In the genomic region with DNA sequence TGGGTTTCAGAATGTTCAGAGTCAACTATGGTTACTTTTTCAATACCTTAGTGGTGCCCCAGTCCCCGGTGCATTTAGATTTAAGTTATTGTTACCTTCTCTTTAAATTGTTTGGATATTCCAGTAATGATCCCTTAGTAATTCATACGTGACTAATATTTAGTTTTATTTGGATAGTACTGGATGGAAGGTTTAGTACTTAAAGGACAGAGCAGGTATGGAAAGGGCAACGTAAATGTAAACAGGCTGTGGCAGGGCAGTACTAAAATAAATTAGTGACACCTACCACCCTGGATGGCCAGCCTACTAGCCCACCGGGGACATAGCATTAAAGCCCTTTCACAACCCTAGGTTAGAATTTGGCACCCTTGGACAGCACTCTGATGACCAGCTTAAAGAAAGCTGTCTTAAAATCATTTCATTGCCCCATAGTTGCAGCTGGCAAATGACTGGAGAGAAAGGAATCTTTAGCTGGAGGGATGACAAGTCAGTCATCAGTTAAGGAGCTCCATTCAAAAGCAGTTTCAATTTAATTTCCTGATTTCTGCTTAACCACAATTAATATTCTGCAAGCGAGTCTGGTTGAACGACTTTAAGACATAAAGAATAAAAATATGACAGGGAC, we compare ENCODE assay signal across 15 cellular contexts. TPM values are rescaled to one million over a fixed set of nuclear protein-coding genes. Genes with fewer than 3 reads are reported as not detected.
A peak's percentile ranks its signal among the peaks of the same experiment; 100 is the strongest.
DNase-seq lines count a peak whose midpoint lies in the region; ATAC-seq and TF ChIP-seq lines count a peak whose summit lies in the region.
"Had no signal": no experiment of that assay in that cellular context is flagged by ENCODE, and none has a peak within 500 bp of the region (broad histone marks: within the 10 kb centered on the region; RNA-seq: fewer than 3 reads in every experiment).

No MANE protein-coding gene starts in this region.

- H3K27ac Mint-ChIP-seq in neural progenitor cell (no peak overlapping the region), mesothelial cell of epicardium (no peak overlapping the region)
- H3K27ac Mint-ChIP-seq in CD8-positive, alpha-beta memory T cell, result no peak overlapping the region
- H3K27ac Mint-ChIP-seq: CD4-positive, CD25-positive, alpha-beta regulatory T cell had no signal

- H3K79me2 ChIP-seq in neural progenitor cell (ENCODE audit: low read depth), result no peaks in the 10 kb centered on the region

- peak; percentile 7 for DNase-seq in Daoy (ENCODE audit: low read depth)
- peak; percentile 31 for DNase-seq in RKO (ENCODE audit: low spot score)
- no peak for DNase-seq in neural progenitor cell (ENCODE audit: low spot score)
- DNase-seq in left ventricle myocardium inferior, result no peak
- DNase-seq in mesothelial cell of epicardium (ENCODE audit: low spot score in 2 of 2, unreplicated experiment in 2 of 2), result no peak
- DNase-seq in CD8-positive, alpha-beta memory T cell, result no peak
- DNase-seq: CD4-positive, CD25-positive, alpha-beta regulatory T cell; mucosa of descending colon; NCI-H446 treated with DMSO at 0.1 percent for 48 hours; right cardiac atrium; stomach had no signal

- H3K4me1 Mint-ChIP-seq in neural progenitor cell (peaks cover 21% of the 10 kb centered on the region), mesothelial cell of epicardium (no peaks in the 10 kb centered on the region)
- no peaks in the 10 kb centered on the region for H3K4me1 Mint-ChIP-seq in CD8-positive, alpha-beta memory T cell
- H3K4me1 Mint-ChIP-seq: CD4-positive, CD25-positive, alpha-beta regulatory T cell had no signal

- ATAC-seq in GM18873 (IDR thresholded peaks at IDR 0.05; ENCODE audit: low FRiP score, unreplicated experiment), result no peak
- ATAC-seq: mucosa of descending colon, Right ventricle myocardium inferior had no signal

- H4K20me1 ChIP-seq in neural progenitor cell (ENCODE audit: low read depth), result no peaks in the 10 kb centered on the region

- CTCF ChIA-PET in CD8-positive, alpha-beta memory T cell (lab: Charles Lee), result no interaction called here

- H3K9ac ChIP-seq in neural progenitor cell, result no peak overlapping the region

- H3K9me3 Mint-ChIP-seq in neural progenitor cell (no peaks in the 10 kb centered on the region), mesothelial cell of epicardium (peaks cover 5% of the 10 kb centered on the region)
- H3K9me3 Mint-ChIP-seq in CD8-positive, alpha-beta memory T cell, result no peaks in the 10 kb centered on the region
- H3K9me3 Mint-ChIP-seq: CD4-positive, CD25-positive, alpha-beta regulatory T cell had no signal

- H3K4me3 ChIP-seq in ectodermal cell (ENCODE audit: insufficient read depth, low read depth, low read length), result no peak overlapping the region
- no peak overlapping the region for H3K4me3 ChIP-seq in neural progenitor cell
- H3K4me3 ChIP-seq in left ventricle myocardium inferior, result no peak overlapping the region
- H3K4me3 ChIP-seq in CD8-positive, alpha-beta memory T cell (ENCODE audit: low read length), result no peak overlapping the region
- H3K4me3 ChIP-seq: mucosa of descending colon, stomach had no signal

- 92 to 100% methylated on average over 3 to 6 of the region's 6 CpGs for WGBS in ectodermal cell, 2 experiments

- H3K36me3 Mint-ChIP-seq in neural progenitor cell, result peaks cover 2% of the 10 kb centered on the region
- H3K36me3 Mint-ChIP-seq in mesothelial cell of epicardium, result no peaks in the 10 kb centered on the region
- no peaks in the 10 kb centered on the region for H3K36me3 Mint-ChIP-seq in CD8-positive, alpha-beta memory T cell
- H3K36me3 Mint-ChIP-seq: CD4-positive, CD25-positive, alpha-beta regulatory T cell had no signal

- intact Hi-C loops in left ventricle myocardium inferior (cut with micrococcal nuclease), result no loop called here

- TF ChIP-seq CTCF in neural progenitor cell (IDR thresholded peaks at IDR 0.05) (no peak), left ventricle myocardium inferior (IDR thresholded peaks at IDR 0.05; ENCODE audit: borderline replicate concordance) (no peak), mesothelial cell of epicardium (IDR thresholded peaks at IDR 0.05; ENCODE audit: unreplicated experiment) (no peak)

- H3F3A ChIP-seq in neural progenitor cell (ENCODE audit: low read depth), result peaks cover 37% of the 10 kb centered on the region

- H3K4me3 Mint-ChIP-seq in neural progenitor cell (no peak overlapping the region), mesothelial cell of epicardium (no peak overlapping the region)
- no peak overlapping the region for H3K4me3 Mint-ChIP-seq in CD8-positive, alpha-beta memory T cell
- H3K4me3 Mint-ChIP-seq: CD4-positive, CD25-positive, alpha-beta regulatory T cell had no signal

- no peaks in the 10 kb centered on the region for H3K27me3 Mint-ChIP-seq in neural progenitor cell (ENCODE audit: insufficient read depth, low read depth)
- H3K27me3 Mint-ChIP-seq in mesothelial cell of epicardium (ENCODE audit: low read depth), result no peaks in the 10 kb centered on the region
- H3K27me3 Mint-ChIP-seq in CD8-positive, alpha-beta memory T cell, result peaks cover 4 to 8% of the 10 kb centered on the region in 2 donors
- H3K27me3 Mint-ChIP-seq: CD4-positive, CD25-positive, alpha-beta regulatory T cell had no signal

- H2AFZ ChIP-seq in neural progenitor cell (replicated peaks), result no peak overlapping the region

- H3K27ac ChIP-seq in ectodermal cell (ENCODE audit: insufficient read depth, low read depth, low read length, poor library complexity, severe bottlenecking) (peak overlapping the region; percentile 3), neural progenitor cell (peak overlapping the region; percentile 23), left ventricle myocardium inferior (replicated peaks) (no peak overlapping the region)
- no peak overlapping the region for H3K27ac ChIP-seq in CD8-positive, alpha-beta memory T cell (ENCODE audit: low read depth, low read length)
- H3K27ac ChIP-seq: HL-60, stomach had no signal

- no peaks in the 10 kb centered on the region for H3K27me3 ChIP-seq in ectodermal cell (ENCODE audit: control insufficient read depth, insufficient read depth, low read length, poor library complexity, severe bottlenecking)
- no peaks in the 10 kb centered on the region for H3K27me3 ChIP-seq in neural progenitor cell
- no peaks in the 10 kb centered on the region for H3K27me3 ChIP-seq in left ventricle myocardium inferior (ENCODE audit: low read depth)
- no peaks in the 10 kb centered on the region for H3K27me3 ChIP-seq in CD8-positive, alpha-beta memory T cell (ENCODE audit: insufficient read depth, low read length, poor library complexity, severe bottlenecking)

- H3K4me1 ChIP-seq in ectodermal cell (ENCODE audit: control insufficient read depth, insufficient read depth, low read length), result peaks cover 3% of the 10 kb centered on the region
- peaks cover 35% of the 10 kb centered on the region for H3K4me1 ChIP-seq in neural progenitor cell
- no peaks in the 10 kb centered on the region for H3K4me1 ChIP-seq in left ventricle myocardium inferior
- H3K4me1 ChIP-seq in CD8-positive, alpha-beta memory T cell (ENCODE audit: insufficient read depth, low read length), result no peaks in the 10 kb centered on the region
- H3K4me1 ChIP-seq: stomach had no signal

- peak overlapping the region; percentile 16 for H3K4me2 ChIP-seq in neural progenitor cell

- POLR2A ChIA-PET in CD8-positive, alpha-beta memory T cell (lab: Charles Lee), result no interaction called here

- H3K36me3 ChIP-seq in ectodermal cell (ENCODE audit: control insufficient read depth, insufficient read depth, low read length) (no peaks in the 10 kb centered on the region), neural progenitor cell (peaks cover 7% of the 10 kb centered on the region), left ventricle myocardium inferior (no peaks in the 10 kb centered on the region)
- no peaks in the 10 kb centered on the region for H3K36me3 ChIP-seq in CD8-positive, alpha-beta memory T cell (ENCODE audit: insufficient read depth, low read length)
- H3K36me3 ChIP-seq: stomach had no signal

- H3K9me3 ChIP-seq in ectodermal cell (ENCODE audit: control insufficient read depth, low read length) (no peaks in the 10 kb centered on the region), neural progenitor cell (ENCODE audit: low read depth) (no peaks in the 10 kb centered on the region), left ventricle myocardium inferior (replicated peaks) (no peaks in the 10 kb centered on the region)
- no peaks in the 10 kb centered on the region for H3K9me3 ChIP-seq in CD8-positive, alpha-beta memory T cell (ENCODE audit: low read length)
- H3K9me3 ChIP-seq: mucosa of descending colon, stomach had no signal

RNA-seq across cellular contexts. Expression of a gene that starts 16.4 kb away (rescaled TPM):
- total RNA-seq in Daoy (2014; rRNA removed; shearing (Covaris generic)), result 2.7 TPM in 1 of 2 replicates, not detected in the other
- 91.7 TPM for polyA plus RNA-seq in ectodermal cell (2013, experiment 1 of 4)
- polyA plus RNA-seq in ectodermal cell (2013, experiment 2 of 4), result 96.7 TPM
- 98.3 TPM for polyA plus RNA-seq in ectodermal cell (2013, experiment 3 of 4)
- 123 TPM for polyA plus RNA-seq in ectodermal cell (2013, experiment 4 of 4)
- total RNA-seq in neural progenitor cell (ENCODE audit: low replicate concordance) (106 and 107 TPM in 2 replicates), left ventricle myocardium inferior (7.0 TPM), mesothelial cell of epicardium (0.11 to 0.58 TPM (median 0.33 TPM) in 3 replicates)
- not detected for total RNA-seq in CD8-positive, alpha-beta memory T cell
- not detected for polyA plus RNA-seq in CD8-positive, alpha-beta memory T cell
- total RNA-seq: CD4-positive, CD25-positive, alpha-beta regulatory T cell had no signal
- polyA plus RNA-seq: CD4-positive, CD25-positive, alpha-beta regulatory T cell had no signal

RNA-seq across cellular contexts. Expression of a gene that starts 39.0 kb away (rescaled TPM):
- 0.92 and 0.97 TPM in 2 replicates for total RNA-seq in Daoy (2014; rRNA removed; shearing (Covaris generic))
- 2.5 TPM for polyA plus RNA-seq in ectodermal cell (2013, experiment 1 of 4)
- polyA plus RNA-seq in ectodermal cell (2013, experiment 2 of 4), result 3.3 TPM
- 2.0 TPM for polyA plus RNA-seq in ectodermal cell (2013, experiment 3 of 4)
- polyA plus RNA-seq in ectodermal cell (2013, experiment 4 of 4), result 1.9 TPM
- total RNA-seq in neural progenitor cell (ENCODE audit: low replicate concordance) (2.2 and 2.4 TPM in 2 replicates), left ventricle myocardium inferior (29.3 TPM), mesothelial cell of epicardium (1.6 to 1.9 TPM (median 1.9 TPM) in 3 replicates)
- under 1 TPM; 0.35 to 0.44 TPM for total RNA-seq in CD8-positive, alpha-beta memory T cell
- polyA plus RNA-seq in CD8-positive, alpha-beta memory T cell, result 0.22 TPM

Comparison
In these comparisons a context has a peak if more than half of its experiments do, and no peak if none do; other contexts are left out.
1. DNase-seq: peak in Daoy (single experiment) and RKO (single experiment); none in neural progenitor cell (single experiment), left ventricle myocardium inferior (single experiment), mesothelial cell of epicardium (0 of 2) and CD8-positive, alpha-beta memory T cell (0 of 5).
2. H3K27ac ChIP-seq: peak in ectodermal cell (single experiment) and neural progenitor cell (single experiment); none in left ventricle myocardium inferior (single experiment) and CD8-positive, alpha-beta memory T cell (single experiment).
3. RNA of a gene that starts 16.4 kb away (total RNA-seq): 106 to 107 TPM in neural progenitor cell; 7.0 TPM in left ventricle myocardium inferior (single experiment), 2.7 TPM in Daoy, 0.11 to 0.58 TPM in mesothelial cell of epicardium and not detected in CD8-positive, alpha-beta memory T cell; every median in the first group is over 10 times any median in the second.